In the genomic region with DNA sequence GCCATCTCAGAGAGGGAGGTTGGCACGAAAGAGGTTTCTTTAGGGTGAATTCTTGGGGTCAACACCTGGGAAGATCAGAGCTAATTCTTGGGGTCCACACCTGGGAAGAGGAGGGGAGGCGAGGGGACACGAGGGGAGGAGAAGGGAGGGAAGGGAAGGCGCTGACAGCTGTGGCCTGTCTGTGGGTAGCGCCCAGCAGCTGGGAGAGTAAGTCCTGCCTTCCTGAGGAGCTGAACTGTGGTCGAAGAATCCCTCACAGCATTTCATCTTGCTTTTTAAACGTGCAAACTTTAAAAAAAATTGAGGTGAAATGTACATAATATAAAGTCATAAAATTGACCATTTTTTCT, we compare ENCODE assay signal across 14 cellular contexts.
"Had no signal": no experiment of that assay in that cellular context is flagged by ENCODE, and none has a peak within 500 bp of the region (broad histone marks: within the 10 kb centered on the region; RNA-seq: fewer than 3 reads in every experiment).

No MANE protein-coding gene starts in this region.

- DNase-seq: activated B cell treated with CpG ODN at 0.5 μM for 24 hours; activated CD4-positive, alpha-beta T cell treated with anti-CD3 and anti-CD28 coated beads, Interleukin-2, amount 10 ng/mL, durations not matched to agents 24 days and 14 days; activated naive CD4-positive, alpha-beta T cell treated with anti-CD3 and anti-CD28 coated beads for 36 hours; dermis blood vessel endothelial cell; pancreas; stimulated activated CD4-positive, alpha-beta T cell treated with anti-CD3 and anti-CD28 coated beads, Interleukin-12 subunit alpha, Interleukin-12 subunit beta, amount 100 ng/mL, for 4 hours; stimulated activated CD8-positive, alpha-beta memory T cell treated with anti-CD3 and anti-CD28 coated beads, Interleukin-4, amount 100 ng/mL, for 48 hours; stimulated activated naive CD8-positive, alpha-beta T cell treated with anti-CD3 and anti-CD28 coated beads, Interleukin-15, amount 100 ng/mL, for 72 hours; T-helper 17 cell; uterus had no signal

- H3K27me3 ChIP-seq: adrenal gland, pancreas, uterus had no signal

- H3K9me3 Mint-ChIP-seq: activated B cell treated with CpG ODN at 0.5 μM for 24 hours; activated CD4-positive, alpha-beta T cell treated with anti-CD3 and anti-CD28 coated beads, Interleukin-2, amount 10 ng/mL, durations not matched to agents 24 days and 14 days; activated naive CD4-positive, alpha-beta T cell treated with anti-CD3 and anti-CD28 coated beads for 36 hours; activated T-helper 1 cell treated with anti-CD3 and anti-CD28 coated beads, Interleukin-12 subunit alpha, Interleukin-12 subunit beta, Interleukin-2, Interleukin-4 antibody, amounts not matched to agents 30 ng/mL and 10 ng/mL and 1 ng/mL, durations not matched to agents 14 hours and 24 hours and 36 hours; stimulated activated naive CD8-positive, alpha-beta T cell treated with anti-CD3 and anti-CD28 coated beads, Interleukin-15, amount 100 ng/mL, for 72 hours had no signal

- ATAC-seq: stimulated activated naive CD8-positive, alpha-beta T cell treated with anti-CD3 and anti-CD28 coated beads, Interleukin-15, amount 100 ng/mL, for 72 hours; T-helper 17 cell had no signal

- H3K27ac Mint-ChIP-seq: activated CD4-positive, alpha-beta T cell treated with anti-CD3 and anti-CD28 coated beads, Interleukin-2, amount 10 ng/mL, durations not matched to agents 24 days and 14 days; activated naive CD4-positive, alpha-beta T cell treated with anti-CD3 and anti-CD28 coated beads for 36 hours; activated T-helper 1 cell treated with anti-CD3 and anti-CD28 coated beads, Interleukin-12 subunit alpha, Interleukin-12 subunit beta, Interleukin-2, Interleukin-4 antibody, amounts not matched to agents 30 ng/mL and 10 ng/mL and 1 ng/mL, durations not matched to agents 14 hours and 24 hours and 36 hours; stimulated activated naive CD8-positive, alpha-beta T cell treated with anti-CD3 and anti-CD28 coated beads, Interleukin-15, amount 100 ng/mL, for 72 hours; T-helper 17 cell had no signal

- H3K9me3 ChIP-seq: adrenal gland, pancreas, thoracic aorta, uterus had no signal

- FAIRE-seq: pancreas, TTC549 had no signal

- H3K4me1 Mint-ChIP-seq: activated CD4-positive, alpha-beta T cell treated with anti-CD3 and anti-CD28 coated beads, Interleukin-2, amount 10 ng/mL, durations not matched to agents 24 days and 14 days; stimulated activated naive CD8-positive, alpha-beta T cell treated with anti-CD3 and anti-CD28 coated beads, Interleukin-15, amount 100 ng/mL, for 72 hours; T-helper 17 cell had no signal

- H3K27me3 Mint-ChIP-seq: activated B cell treated with CpG ODN at 0.5 μM for 24 hours had no signal

- H3K4me1 ChIP-seq: adrenal gland, pancreas, uterus had no signal

- H3K36me3 ChIP-seq: adrenal gland, pancreas, thoracic aorta, uterus had no signal

- H3K4me3 ChIP-seq: adrenal gland, pancreas, thoracic aorta, uterus had no signal

- H3K4me3 Mint-ChIP-seq: activated B cell treated with CpG ODN at 0.5 μM for 24 hours; activated CD4-positive, alpha-beta T cell treated with anti-CD3 and anti-CD28 coated beads, Interleukin-2, amount 10 ng/mL, durations not matched to agents 24 days and 14 days; activated naive CD4-positive, alpha-beta T cell treated with anti-CD3 and anti-CD28 coated beads for 36 hours; activated T-helper 1 cell treated with anti-CD3 and anti-CD28 coated beads, Interleukin-12 subunit alpha, Interleukin-12 subunit beta, Interleukin-2, Interleukin-4 antibody, amounts not matched to agents 30 ng/mL and 10 ng/mL and 1 ng/mL, durations not matched to agents 14 hours and 24 hours and 36 hours; stimulated activated naive CD8-positive, alpha-beta T cell treated with anti-CD3 and anti-CD28 coated beads, Interleukin-15, amount 100 ng/mL, for 72 hours; T-helper 17 cell had no signal

- H3K27ac ChIP-seq: adrenal gland, pancreas, thoracic aorta, uterus had no signal
